8 cellular contexts compared by ENCODE assay signal in the genomic region with DNA sequence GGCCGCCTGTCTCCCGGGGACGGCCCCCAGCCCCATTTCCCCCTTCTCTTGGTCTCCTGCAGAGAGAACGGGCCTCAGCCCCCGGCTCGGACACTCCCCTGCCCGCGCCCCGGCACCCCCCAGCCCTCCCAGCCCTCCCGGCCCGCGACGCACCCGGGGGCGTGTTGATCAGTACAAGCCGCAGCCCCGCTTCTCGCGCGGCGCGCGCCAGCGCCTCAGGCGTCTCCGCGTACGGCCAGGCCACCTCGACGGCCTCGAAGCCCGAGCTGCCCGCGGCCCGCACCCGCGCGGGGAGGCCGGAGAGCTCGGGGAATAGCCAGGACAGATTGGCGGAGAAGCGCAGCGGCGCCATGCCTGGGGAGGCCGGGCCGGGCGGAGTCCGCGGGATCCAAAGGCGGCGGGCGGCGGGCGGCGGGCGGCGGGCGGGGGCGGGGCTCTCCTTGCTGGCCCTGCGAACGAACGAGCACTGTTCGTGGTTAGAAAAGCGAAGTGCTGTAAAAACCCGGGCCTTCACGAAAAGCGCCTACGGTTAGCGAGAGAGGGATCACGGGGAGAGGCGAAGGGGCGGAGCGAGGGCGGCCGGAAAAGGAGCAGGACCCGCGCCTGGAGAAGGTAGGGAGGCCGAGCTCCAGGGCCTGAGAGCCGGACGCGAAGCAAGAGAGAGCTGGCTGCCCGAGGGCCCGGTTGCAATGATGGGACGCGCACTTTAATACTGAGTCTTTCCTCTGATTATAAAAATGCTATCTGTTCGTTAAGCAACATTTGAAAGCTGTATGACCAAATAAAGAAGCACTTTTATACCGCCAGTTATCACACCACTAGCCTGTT. TPM values are rescaled to one million over a fixed set of nuclear protein-coding genes. Genes with fewer than 3 reads are reported as not detected.
DNase-seq lines count a peak whose midpoint lies in the region; ATAC-seq, FAIRE-seq and TF ChIP-seq lines count a peak whose summit lies in the region.

A gene with protein sequence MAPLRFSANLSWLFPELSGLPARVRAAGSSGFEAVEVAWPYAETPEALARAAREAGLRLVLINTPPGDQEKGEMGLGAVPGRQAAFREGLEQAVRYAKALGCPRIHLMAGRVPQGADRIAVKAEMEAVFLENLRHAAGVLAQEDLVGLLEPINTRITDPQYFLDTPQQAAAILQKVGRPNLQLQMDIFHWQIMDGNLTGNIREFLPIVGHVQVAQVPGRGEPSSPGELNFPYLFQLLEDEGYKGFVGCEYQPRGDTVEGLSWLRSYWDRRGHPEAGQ (minus strand): TSS at position 490 of the 828 bp plus-strand sequence. CDS start 138 bp downstream, at position 352.

- ATAC-seq in left lobe of liver (peak; percentile 77), HG03097 (IDR thresholded peaks at IDR 0.05; ENCODE audit: low FRiP score, unreplicated experiment) (no peak)

- TF ChIP-seq POLR2A in H54 (IDR thresholded peaks at IDR 0.05; ENCODE audit: low read depth, low read length), result peak; percentile 41; the same call in 1 of the 2 replicates

- intact Hi-C loops in dendritic cell treated with granulocyte-macrophage colony-stimulating factor and Interleukin-4, amounts not matched to agents 40 ng/mL and 50 ng/mL, for 4 days (cut with micrococcal nuclease), result no loop called here

- peak within 1 kb of the TSS; percentile 77 for H3K27ac Mint-ChIP-seq in dendritic cell treated with granulocyte-macrophage colony-stimulating factor and Interleukin-4, amounts not matched to agents 40 ng/mL and 50 ng/mL, for 4 days

- DNase-seq in Ammon's horn (ENCODE audit: low spot score) (peak; percentile 88), H54 (ENCODE audit: insufficient read length, low spot score) (peak; percentile 82), NCI-H2227 treated with DMSO at 0.1 percent for 48 hours (lab: John Stamatoyannopoulos, UW) (peak; percentile 86), left lobe of liver (ENCODE audit: low spot score) (peak; percentile 92)
- DNase-seq in activated CD4-positive, alpha-beta T cell treated with anti-CD3 and anti-CD28 coated beads, Interleukin-2, amount 50 U/mL, for 1 hour, result peak; percentile 52
- peak; percentile 68 for DNase-seq in stimulated activated CD4-positive, alpha-beta T cell treated with anti-CD3 and anti-CD28 coated beads, Interleukin-1b, Interleukin-23, amount 100 ng/mL, for 48 hours

- peak within 1 kb of the TSS; percentile 76 for H3K4me3 Mint-ChIP-seq in dendritic cell treated with granulocyte-macrophage colony-stimulating factor and Interleukin-4, amounts not matched to agents 40 ng/mL and 50 ng/mL, for 4 days

- no peaks in the 10 kb centered on the region for H3K9me3 Mint-ChIP-seq in dendritic cell treated with granulocyte-macrophage colony-stimulating factor and Interleukin-4, amounts not matched to agents 40 ng/mL and 50 ng/mL, for 4 days

- peaks cover 19% of the 10 kb centered on the region for H3K27me3 Mint-ChIP-seq in dendritic cell treated with granulocyte-macrophage colony-stimulating factor and Interleukin-4, amounts not matched to agents 40 ng/mL and 50 ng/mL, for 4 days

- peaks cover 23% of the 10 kb centered on the region for H3K4me1 Mint-ChIP-seq in dendritic cell treated with granulocyte-macrophage colony-stimulating factor and Interleukin-4, amounts not matched to agents 40 ng/mL and 50 ng/mL, for 4 days (ENCODE audit: low read depth)

- no peak for FAIRE-seq in H54 (lab: Jason Lieb, UNC)

- H3K36me3 Mint-ChIP-seq in dendritic cell treated with granulocyte-macrophage colony-stimulating factor and Interleukin-4, amounts not matched to agents 40 ng/mL and 50 ng/mL, for 4 days (ENCODE audit: low read depth), result peaks cover 43% of the 10 kb centered on the region

RNA-seq across cellular contexts. Expression of the gene that starts here (rescaled TPM):
- total RNA-seq in left lobe of liver, result 47.1 TPM
